21 cellular contexts compared by ENCODE assay signal in the genomic region with DNA sequence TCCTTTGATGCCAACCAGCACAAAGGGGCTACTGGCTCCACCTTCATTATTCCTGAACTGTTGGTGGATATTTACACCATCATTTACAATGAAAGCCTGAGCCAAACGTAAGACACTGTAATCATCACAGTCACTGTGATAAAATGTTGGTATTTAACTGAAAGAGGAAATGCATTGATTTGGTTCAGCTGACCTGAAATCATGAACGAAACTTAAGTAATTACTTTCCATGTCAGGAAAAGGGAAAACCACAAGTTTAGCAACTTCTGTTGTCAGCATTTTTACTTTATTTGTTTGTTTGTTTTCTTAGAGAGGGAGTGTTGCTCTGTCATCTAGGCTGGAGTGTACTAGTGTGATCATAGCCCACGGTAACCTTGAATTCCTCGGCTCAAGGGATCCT.
DNase-seq lines count a peak whose midpoint lies in the region; ATAC-seq, FAIRE-seq and TF ChIP-seq lines count a peak whose summit lies in the region.
"Had no signal": no experiment of that assay in that cellular context is flagged by ENCODE, and none has a peak within 500 bp of the region (broad histone marks: within the 10 kb centered on the region; RNA-seq: fewer than 3 reads in every experiment).

No MANE protein-coding gene starts in this region.

- 0% methylated on average over 4 of the region's 4 CpGs for WGBS in A549 (ENCODE audit: missing lambda C conversion rate)
- 50% methylated on average over 4 of the region's 4 CpGs for WGBS in prostate gland

- ATAC-seq in A549 (no peak), GM21423 (IDR thresholded peaks at IDR 0.05; ENCODE audit: unreplicated experiment) (no peak)
- no peak for ATAC-seq in activated T-helper 17 cell treated with anti-CD3 and anti-CD28 coated beads, Interleukin-2, amount 50 U/mL, for 72 hours (replicated peaks)
- ATAC-seq: HCT116 had no signal

- DNase-seq in A549 (ENCODE audit: low read depth in 1 of 2, low spot score in 1 of 2) (no peak), LHCN-M2 (ENCODE audit: low read depth) (peak; percentile 9), astrocyte (ENCODE audit: low read depth) (no peak), fibroblast of mammary gland (ENCODE audit: low read depth) (peak; percentile 11), prostate gland (ENCODE audit: low spot score) (no peak), OCI-M1 (lab: John Stamatoyannopoulos, UW) (no peak)
- DNase-seq: 8988T; BE2C; CD4-positive, alpha-beta T cell; GOT3; MV-4-11; NCI-H187; NCI-H226; NCI-H524 treated with DMSO at 0.1 percent for 48 hours; PC-9 had no signal

- POLR2A ChIA-PET in A549 (lab: Yijun Ruan, JAX) = no interaction called here

- no peaks in the 10 kb centered on the region for H3K79me2 ChIP-seq in astrocyte (ENCODE audit: insufficient read depth, low read length)

- H3K4me3 Mint-ChIP-seq in astrocyte (ENCODE audit: unreplicated experiment) = no peak overlapping the region
- H3K4me3 Mint-ChIP-seq in activated T-helper 17 cell treated with anti-CD3 and anti-CD28 coated beads, Interleukin-2, amount 50 U/mL, for 72 hours = no peak overlapping the region
- H3K4me3 Mint-ChIP-seq: CD4-positive, alpha-beta T cell had no signal

- no peaks in the 10 kb centered on the region for H3K36me3 ChIP-seq in astrocyte (ENCODE audit: insufficient read depth, low read length)
- no peaks in the 10 kb centered on the region for H3K36me3 ChIP-seq in prostate gland
- H3K36me3 ChIP-seq: BE2C had no signal

- no peak for TF ChIP-seq RAD21 in A549 (conservative IDR thresholded peaks at IDR 0.05 in 1 of 2, IDR thresholded peaks at IDR 0.05 in 1 of 2)

- H3K4me3 ChIP-seq in A549 = no peak overlapping the region
- H3K4me3 ChIP-seq in astrocyte (ENCODE audit: insufficient read depth, low read depth, low read length) = no peak overlapping the region
- no peak overlapping the region for H3K4me3 ChIP-seq in fibroblast of mammary gland (ENCODE audit: control insufficient read depth, low read depth, low read length)
- no peak overlapping the region for H3K4me3 ChIP-seq in prostate gland
- H3K4me3 ChIP-seq: PC-9 had no signal

- H3K27me3 ChIP-seq in astrocyte (ENCODE audit: insufficient read depth, low read length) = no peaks in the 10 kb centered on the region
- H3K27me3 ChIP-seq in prostate gland (replicated peaks; ENCODE audit: insufficient read depth) = no peaks in the 10 kb centered on the region
- H3K27me3 ChIP-seq: BE2C had no signal

- no peak overlapping the region for H3K9ac ChIP-seq in astrocyte (ENCODE audit: low read length)

- no peaks in the 10 kb centered on the region for H4K20me1 ChIP-seq in astrocyte (ENCODE audit: insufficient read depth, low read length)

- H3K4me2 ChIP-seq in A549 (no peak overlapping the region), astrocyte (ENCODE audit: low read length) (peak overlapping the region; percentile 29)
- H3K4me2 ChIP-seq: PC-9 had no signal

- no peaks in the 10 kb centered on the region for H3K27me3 Mint-ChIP-seq in astrocyte (ENCODE audit: low read depth, unreplicated experiment)
- H3K27me3 Mint-ChIP-seq in activated T-helper 17 cell treated with anti-CD3 and anti-CD28 coated beads, Interleukin-2, amount 50 U/mL, for 72 hours = no peaks in the 10 kb centered on the region
- H3K27me3 Mint-ChIP-seq: CD4-positive, alpha-beta T cell had no signal

- CTCF ChIA-PET in A549 (lab: Yijun Ruan, JAX) = interaction anchor here (0.5 kb wide), 1 partner anchor 1179 kb away, joined by 3 read pairs; no protein-coding TSS in a partner anchor

- no peaks in the 10 kb centered on the region for H3K9me3 ChIP-seq in A549
- H3K9me3 ChIP-seq in astrocyte (ENCODE audit: insufficient read depth, low read depth, low read length) = no peaks in the 10 kb centered on the region
- no peaks in the 10 kb centered on the region for H3K9me3 ChIP-seq in prostate gland
- H3K9me3 ChIP-seq: BE2C had no signal

- H3K4me1 ChIP-seq in A549 = no peaks in the 10 kb centered on the region
- H3K4me1 ChIP-seq in astrocyte (ENCODE audit: insufficient read depth, low read length) = peaks cover 3% of the 10 kb centered on the region
- no peaks in the 10 kb centered on the region for H3K4me1 ChIP-seq in prostate gland (replicated peaks)
- H3K4me1 ChIP-seq: BE2C had no signal

- TF ChIP-seq EP300 in A549 (IDR thresholded peaks at IDR 0.05) = no peak

- TF ChIP-seq CTCF in A549 (IDR thresholded peaks at IDR 0.05) = no peak
- TF ChIP-seq CTCF in astrocyte (IDR thresholded peaks at IDR 0.05; ENCODE audit: insufficient read depth, low read depth, low read length) = no peak
- no peak for TF ChIP-seq CTCF in fibroblast of mammary gland (conservative IDR thresholded peaks at IDR 0.05; ENCODE audit: control insufficient read depth, insufficient read depth, low read depth, low read length)
- no peak for TF ChIP-seq CTCF in prostate gland (IDR thresholded peaks at IDR 0.05)

- H3K4me1 Mint-ChIP-seq in astrocyte (ENCODE audit: low read depth, unreplicated experiment) = no peaks in the 10 kb centered on the region
- H3K4me1 Mint-ChIP-seq in activated T-helper 17 cell treated with anti-CD3 and anti-CD28 coated beads, Interleukin-2, amount 50 U/mL, for 72 hours = no peaks in the 10 kb centered on the region

- intact Hi-C loops in prostate gland (cut with DNase I) = no loop called here

- no peak overlapping the region for H3K27ac Mint-ChIP-seq in astrocyte (ENCODE audit: unreplicated experiment)
- no peak overlapping the region for H3K27ac Mint-ChIP-seq in activated T-helper 17 cell treated with anti-CD3 and anti-CD28 coated beads, Interleukin-2, amount 50 U/mL, for 72 hours
- H3K27ac Mint-ChIP-seq: CD4-positive, alpha-beta T cell had no signal

- H2AFZ ChIP-seq in astrocyte (ENCODE audit: low read depth, low read length) = no peak overlapping the region
- H2AFZ ChIP-seq: PC-9 had no signal

- H3K9me3 Mint-ChIP-seq in astrocyte (ENCODE audit: unreplicated experiment) = no peaks in the 10 kb centered on the region
- H3K9me3 Mint-ChIP-seq in activated T-helper 17 cell treated with anti-CD3 and anti-CD28 coated beads, Interleukin-2, amount 50 U/mL, for 72 hours = no peaks in the 10 kb centered on the region
- H3K9me3 Mint-ChIP-seq: CD4-positive, alpha-beta T cell had no signal

- no peaks in the 10 kb centered on the region for H3K36me3 Mint-ChIP-seq in astrocyte (ENCODE audit: low read depth, unreplicated experiment)
- H3K36me3 Mint-ChIP-seq in activated T-helper 17 cell treated with anti-CD3 and anti-CD28 coated beads, Interleukin-2, amount 50 U/mL, for 72 hours (ENCODE audit: low read depth) = no peaks in the 10 kb centered on the region

- TF ChIP-seq POLR2A in A549 (IDR thresholded peaks at IDR 0.05; ENCODE audit: low read length) (no peak), prostate gland (IDR thresholded peaks at IDR 0.05) (no peak)

- H3K27ac ChIP-seq in A549 = no peak overlapping the region
- H3K27ac ChIP-seq in astrocyte (ENCODE audit: low read depth, low read length) = no peak overlapping the region
- no peak overlapping the region for H3K27ac ChIP-seq in prostate gland
- H3K27ac ChIP-seq: PC-9, RWPE1 had no signal

- FAIRE-seq in A549 (lab: Jason Lieb, UNC) (peak; percentile 76), astrocyte (lab: Jason Lieb, UNC) (no peak)
- FAIRE-seq: GM12892, GM18507 had no signal

TF ChIP-seq in A549, 52 proteins besides CTCF, POLR2A, EP300 and RAD21:
- TF ChIP-seq RNF2 (IDR thresholded peaks at IDR 0.05; ENCODE audit: borderline replicate concordance, low read depth) (no peak), SMC3 (IDR thresholded peaks at IDR 0.05) (no peak), NR3C1 (IDR thresholded peaks at IDR 0.05) (no peak), MYC (IDR thresholded peaks at IDR 0.05; ENCODE audit: borderline replicate concordance, low read length) (no peak), KDM5A (IDR thresholded peaks at IDR 0.05) (no peak), POLR2AphosphoS2 (conservative IDR thresholded peaks at IDR 0.05; ENCODE audit: low read length) (no peak), ESRRA (IDR thresholded peaks at IDR 0.05; ENCODE audit: borderline replicate concordance, low read length) (no peak), FOXS1 (CRISPR knock-in tag; IDR thresholded peaks at IDR 0.05) (no peak), NPAS2 (CRISPR knock-in tag; IDR thresholded peaks at IDR 0.05; ENCODE audit: borderline replicate concordance) (no peak), JUN (IDR thresholded peaks at IDR 0.05) (no peak), CBX8 (IDR thresholded peaks at IDR 0.05) (no peak), EHF (CRISPR knock-in tag; IDR thresholded peaks at IDR 0.05) (no peak), GATA3 (IDR thresholded peaks at IDR 0.05; ENCODE audit: borderline replicate concordance) (no peak), RFX5 (IDR thresholded peaks at IDR 0.05) (no peak), PHF8 (IDR thresholded peaks at IDR 0.05; ENCODE audit: borderline replicate concordance, low read depth) (no peak)

Comparison
In these comparisons a context has a peak if more than half of its experiments do, and no peak if none do; other contexts are left out.
1. DNase-seq: peak in LHCN-M2 (single experiment) and fibroblast of mammary gland (single experiment); none in A549 (0 of 2), astrocyte (single experiment), prostate gland (single experiment) and OCI-M1 (single experiment).